Comparison of ENCODE assay signal across 16 cellular contexts in the genomic region with DNA sequence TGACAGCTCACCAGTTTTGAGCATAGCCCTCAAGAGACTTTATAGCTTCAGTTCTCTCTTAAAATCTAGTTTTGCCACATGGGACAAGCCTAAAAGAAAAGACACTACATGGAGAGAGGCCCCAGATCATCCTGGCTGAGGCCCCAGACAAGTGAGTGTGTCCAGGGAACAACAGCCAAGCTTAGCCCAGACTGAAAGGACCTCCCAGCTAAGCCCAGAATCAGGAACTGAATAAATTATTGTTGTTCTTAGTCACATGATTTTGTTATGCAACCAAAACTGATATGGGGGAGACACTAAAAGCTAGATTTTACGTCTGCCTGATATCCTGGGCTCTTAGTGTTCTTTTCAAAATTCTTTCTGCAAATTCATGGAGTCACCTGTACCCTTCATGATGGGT. TPM values are rescaled to one million over a fixed set of nuclear protein-coding genes. Genes with fewer than 3 reads are reported as not detected.
DNase-seq lines count a peak whose midpoint lies in the region; TF ChIP-seq lines count a peak whose summit lies in the region.
"Had no signal": no experiment of that assay in that cellular context is flagged by ENCODE, and none has a peak within 500 bp of the region (broad histone marks: within the 10 kb centered on the region; RNA-seq: fewer than 3 reads in every experiment).

No MANE protein-coding gene starts in this region.

- no peak overlapping the region for H3K27ac ChIP-seq in mesenchymal stem cell (ENCODE audit: low read length, poor library complexity, severe bottlenecking)
- H3K27ac ChIP-seq: C4-2B, parathyroid adenoma had no signal

- H3K4me2 ChIP-seq in mesenchymal stem cell (ENCODE audit: low read length, poor library complexity, severe bottlenecking) = no peak overlapping the region

- H2BK120ac ChIP-seq in mesenchymal stem cell (ENCODE audit: low read depth, low read length) = no peak overlapping the region

- DNase-seq in NOMO-1 treated with DMSO at 0.1 percent for 48 hours (lab: John Stamatoyannopoulos, UW; ENCODE audit: unreplicated experiment) = peak; percentile 56
- DNase-seq in fibroblast of mammary gland (ENCODE audit: low read depth) = peak; percentile 52
- DNase-seq in medulla oblongata (ENCODE audit: extremely low spot score) = peak; percentile 80
- peak; percentile 57 for DNase-seq in superior temporal gyrus (ENCODE audit: extremely low spot score)
- no peak for DNase-seq in NCI-H128 (lab: John Stamatoyannopoulos, UW; ENCODE audit: unreplicated experiment)
- no peak for DNase-seq in A172 (ENCODE audit: low spot score)
- DNase-seq in activated CD4-positive, CD25-positive, alpha-beta regulatory T cell treated with anti-CD3 and anti-CD28 coated beads, Interleukin-2, amount 50 U/mL, for 72 hours = no peak
- DNase-seq in mesenchymal stem cell = no peak
- DNase-seq: activated CD4-positive, alpha-beta T cell treated with anti-CD3 and anti-CD28 coated beads for 1 hour; activated naive CD8-positive, alpha-beta T cell treated with anti-CD3 and anti-CD28 coated beads, Interleukin-2, amount 10 ng/mL, durations not matched to agents 7 days and 5 days; EL; NCI-H1092; NCI-H446 treated with DMSO at 0.1 percent for 48 hours; T-helper 1 cell had no signal

- H2BK15ac ChIP-seq in mesenchymal stem cell (ENCODE audit: low read depth, poor library complexity, severe bottlenecking) = no peak overlapping the region

- H3K79me1 ChIP-seq in mesenchymal stem cell (replicated peaks; ENCODE audit: low read length, poor library complexity, severe bottlenecking) = no peaks in the 10 kb centered on the region

- H3K4me1 ChIP-seq in mesenchymal stem cell (ENCODE audit: control insufficient read depth, insufficient read depth, low read depth, low read length) = no peaks in the 10 kb centered on the region
- H3K4me1 ChIP-seq: parathyroid adenoma had no signal

- no peak overlapping the region for H3K4ac ChIP-seq in mesenchymal stem cell (ENCODE audit: low read depth in 1 of 2, low read length in 2 of 2)

- no peak overlapping the region for H3K4me3 ChIP-seq in fibroblast of mammary gland (ENCODE audit: control insufficient read depth, low read depth, low read length)
- no peak overlapping the region for H3K4me3 ChIP-seq in mesenchymal stem cell (ENCODE audit: insufficient read depth in 1 of 2, low read depth in 1 of 2, low read length in 2 of 2)

- no peak overlapping the region for H2AK5ac ChIP-seq in mesenchymal stem cell (ENCODE audit: low read length, severe bottlenecking)

- no peak overlapping the region for H2BK12ac ChIP-seq in mesenchymal stem cell (ENCODE audit: low read length in 2 of 2)

- no peak overlapping the region for H2BK5ac ChIP-seq in mesenchymal stem cell (ENCODE audit: low read depth, low read length, poor library complexity, severe bottlenecking)

- 63% methylated on average over 1 of the region's 1 CpG for WGBS in mesenchymal stem cell

- no peak overlapping the region for H3K23ac ChIP-seq in mesenchymal stem cell (ENCODE audit: low read length in 2 of 2)

- no peaks in the 10 kb centered on the region for H3K9me3 ChIP-seq in mesenchymal stem cell (ENCODE audit: control insufficient read depth, low read length)

- H3K9ac ChIP-seq in mesenchymal stem cell (ENCODE audit: low read length) = no peak overlapping the region
- H3K9ac ChIP-seq: parathyroid adenoma had no signal

- TF ChIP-seq CTCF in fibroblast of mammary gland (conservative IDR thresholded peaks at IDR 0.05; ENCODE audit: control insufficient read depth, insufficient read depth, low read depth, low read length) = no peak

- H3K14ac ChIP-seq in mesenchymal stem cell (ENCODE audit: low read length in 2 of 2) = no peak overlapping the region

- no peak overlapping the region for H4K91ac ChIP-seq in mesenchymal stem cell (ENCODE audit: low read length)

- H3K27me3 ChIP-seq in mesenchymal stem cell (ENCODE audit: control insufficient read depth in 1 of 2, insufficient read depth in 1 of 2, low read length in 2 of 2) = peaks cover 6 to 27% of the 10 kb centered on the region in 2 experiments

- no peaks in the 10 kb centered on the region for H3K36me3 ChIP-seq in mesenchymal stem cell (ENCODE audit: control insufficient read depth in 1 of 2, insufficient read depth in 2 of 2, low read depth in 1 of 2, low read length in 2 of 2)

- no peak overlapping the region for H2AFZ ChIP-seq in mesenchymal stem cell (ENCODE audit: low read depth, low read length)
- H2AFZ ChIP-seq: parathyroid adenoma had no signal

- H4K8ac ChIP-seq in mesenchymal stem cell (ENCODE audit: low read length) = no peak overlapping the region

- H3K18ac ChIP-seq in mesenchymal stem cell (ENCODE audit: low read depth in 1 of 2, low read length in 2 of 2) = no peak overlapping the region

RNA-seq across cellular contexts. Expression of a gene that starts 29.3 kb away (rescaled TPM):
- total RNA-seq in A172 (2014; rRNA removed; shearing (Covaris generic)) = 87.4 and 182 TPM in 2 replicates
- 76.4 TPM for polyA plus RNA-seq in mesenchymal stem cell (2013, experiment 1 of 2)
- polyA plus RNA-seq in mesenchymal stem cell (2013, experiment 2 of 2) = 77.4 TPM

RNA-seq across cellular contexts. Expression of a gene that starts 55.2 kb away (rescaled TPM):
- 91.4 and 112 TPM in 2 replicates for total RNA-seq in A172 (2014; rRNA removed; shearing (Covaris generic))
- polyA plus RNA-seq in mesenchymal stem cell (2013, experiment 1 of 2) = 90.5 TPM
- polyA plus RNA-seq in mesenchymal stem cell (2013, experiment 2 of 2) = 92.5 TPM

Comparison
In these comparisons a context has a peak if more than half of its experiments do, and no peak if none do; other contexts are left out.
1. DNase-seq: peak in NOMO-1 treated with DMSO at 0.1 percent for 48 hours (single experiment), fibroblast of mammary gland (single experiment), medulla oblongata (single experiment) and superior temporal gyrus (single experiment); none in NCI-H128 (single experiment), A172 (single experiment), activated CD4-positive, CD25-positive, alpha-beta regulatory T cell treated with anti-CD3 and anti-CD28 coated beads, Interleukin-2, amount 50 U/mL, for 72 hours (single experiment) and mesenchymal stem cell (single experiment).